In genomic region chr2:235160281-235160805, GRCh38 we compare ENCODE assay signal across 20 cellular contexts.
"Had no signal": no experiment of that assay in that cellular context is flagged by ENCODE, and none has a peak within 500 bp of the region (broad histone marks: within the 10 kb centered on the region; RNA-seq: fewer than 3 reads in every experiment).

No MANE protein-coding gene starts in this region.

- H3K27me3 ChIP-seq: cardiac muscle cell, right lobe of liver, upper lobe of left lung had no signal

- DNase-seq: activated CD4-positive, alpha-beta T cell treated with anti-CD3 and anti-CD28 coated beads for 36 hours; activated CD4-positive, alpha-beta T cell treated with anti-CD3 and anti-CD28 coated beads, Interleukin-2, amount 50 U/mL, for 48 hours; amygdala; effector CD8-positive, alpha-beta T cell; esophagus squamous epithelium; heart left ventricle; immature natural killer cell; kidney glomerular epithelial cell; left ventricle myocardium inferior; natural killer cell; right lobe of liver; small intestine; stimulated activated CD4-positive, alpha-beta T cell treated with anti-CD3 and anti-CD28 coated beads, Interleukin-4, amount 100 ng/mL, for 1 hour; stomach; upper lobe of left lung had no signal

- FAIRE-seq: small intestine had no signal

- H3K4me3 ChIP-seq: cardiac muscle cell, esophagus squamous epithelium, gastroesophageal sphincter, heart left ventricle, left ventricle myocardium inferior, right lobe of liver, stomach, upper lobe of left lung had no signal

- H3K9me3 ChIP-seq: esophagus squamous epithelium, heart left ventricle, left ventricle myocardium inferior, right lobe of liver, upper lobe of left lung had no signal

- ATAC-seq: activated CD4-positive, alpha-beta T cell treated with anti-CD3 and anti-CD28 coated beads for 36 hours; gastroesophageal sphincter; heart left ventricle; natural killer cell; right lobe of liver; stimulated activated effector memory CD8-positive, alpha-beta T cell treated with anti-CD3 and anti-CD28 coated beads, Interleukin-12 subunit alpha, Interleukin-12 subunit beta, amount 100 ng/mL, for 72 hours; WTC11 had no signal

- H2AFZ ChIP-seq: parathyroid adenoma had no signal

- H3K9ac ChIP-seq: parathyroid adenoma had no signal

- H3K4me1 ChIP-seq: esophagus squamous epithelium, gastroesophageal sphincter, heart left ventricle, left ventricle myocardium inferior, parathyroid adenoma, right lobe of liver, stomach, upper lobe of left lung had no signal

- H3K36me3 ChIP-seq: cardiac muscle cell, esophagus squamous epithelium, gastroesophageal sphincter, heart left ventricle, left ventricle myocardium inferior, right lobe of liver, stomach, upper lobe of left lung had no signal

- H3K27ac ChIP-seq: cardiac muscle cell, esophagus squamous epithelium, gastroesophageal sphincter, heart left ventricle, left ventricle myocardium inferior, parathyroid adenoma, right lobe of liver, stomach, upper lobe of left lung had no signal
